In genomic region chr3:129119365-129120100, GRCh38 we compare ENCODE assay signal across 1 cellular context.
TF ChIP-seq lines count a peak whose summit lies in the region.

No MANE protein-coding gene starts in this region.

TF ChIP-seq in H1, 55 proteins besides CTCF, POLR2A, EP300 and RAD21:
- TF ChIP-seq E2F6 (IDR thresholded peaks at IDR 0.05) (no peak), BRCA1 (IDR thresholded peaks at IDR 0.05; ENCODE audit: low read depth, low read length) (no peak), SIX5 (IDR thresholded peaks at IDR 0.05; ENCODE audit: low read depth, low read length) (no peak), MAX (IDR thresholded peaks at IDR 0.05) (no peak), KDM5A (IDR thresholded peaks at IDR 0.05; ENCODE audit: low read length) (no peak), FOSL1 (IDR thresholded peaks at IDR 0.05; ENCODE audit: insufficient read depth, low read depth, low read length) (no peak), SIN3A (conservative IDR thresholded peaks at IDR 0.05 in 1 of 2, IDR thresholded peaks at IDR 0.05 in 1 of 2; ENCODE audit: low read depth in 1 of 2, low read length in 2 of 2) (no peak), TBP (IDR thresholded peaks at IDR 0.05; ENCODE audit: low read depth, low read length) (no peak), POLR2AphosphoS5 (IDR thresholded peaks at IDR 0.05; ENCODE audit: low read depth, low read length) (peak; percentile 13; the same call in 1 of the 2 replicates), NANOG (IDR thresholded peaks at IDR 0.05; ENCODE audit: insufficient read depth, low read depth, low read length, poor library complexity, severe bottlenecking) (no peak), YY1 (IDR thresholded peaks at IDR 0.05; ENCODE audit: low read depth, low read length) (no peak), HDAC2 (IDR thresholded peaks at IDR 0.05; ENCODE audit: borderline replicate concordance in 1 of 2, low read depth in 2 of 2, low read length in 2 of 2) (no peak), GABPA (IDR thresholded peaks at IDR 0.05; ENCODE audit: borderline replicate concordance, insufficient read depth, low read length) (no peak), PHF8 (conservative IDR thresholded peaks at IDR 0.05; ENCODE audit: low read depth, low read length) (no peak), CEBPB (IDR thresholded peaks at IDR 0.05; ENCODE audit: low read depth, low read length) (0 out of 2 replicates have a peak, but pooled peaks have one; percentile 12), CHD1 (IDR thresholded peaks at IDR 0.05; ENCODE audit: low read depth, low read length) (no peak)
